Comparison of ENCODE assay signal across 1 cellular context in the genomic region with DNA sequence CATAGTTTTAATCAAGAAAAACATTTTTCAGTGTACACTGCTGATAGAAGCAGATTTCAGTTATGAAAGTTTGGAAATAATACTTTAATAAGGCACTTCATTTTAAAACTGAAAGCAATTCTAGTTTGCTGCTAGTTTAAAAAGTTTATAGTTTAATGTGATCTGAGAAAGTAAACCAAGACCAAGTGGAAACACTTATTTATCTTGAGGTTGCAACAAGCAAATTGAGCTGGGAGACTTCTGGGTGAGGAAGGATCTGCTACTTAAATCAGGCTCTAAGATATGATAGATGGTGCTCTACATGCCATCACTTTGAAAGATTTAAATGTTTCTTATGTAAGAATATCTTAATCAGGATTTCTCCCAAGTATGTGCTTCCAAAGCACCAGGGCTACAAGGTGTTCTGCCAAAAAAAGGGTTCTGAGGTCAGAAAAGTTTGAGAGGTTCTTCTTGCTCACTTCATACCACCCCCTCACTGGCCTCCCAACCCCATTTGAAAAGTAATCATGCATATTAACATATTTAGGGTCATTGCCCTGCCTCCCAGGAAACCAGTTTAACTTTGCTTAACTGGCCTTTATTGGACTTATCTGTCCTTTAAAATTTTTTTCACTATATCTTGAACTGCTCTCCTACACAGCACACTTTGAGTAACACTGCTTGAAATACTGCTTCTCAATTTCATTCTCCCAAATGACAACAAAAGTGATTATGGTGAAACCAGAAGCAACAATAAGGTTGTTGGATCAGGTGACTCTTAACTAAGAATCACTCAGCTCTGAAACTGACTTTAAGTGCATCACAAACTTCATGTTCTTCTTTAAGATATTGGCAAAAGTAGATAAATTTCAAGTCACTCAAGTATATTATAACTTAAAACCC.
TF ChIP-seq lines count a peak whose summit lies in the region.

No MANE protein-coding gene starts in this region.

TF ChIP-seq in GM12878, 131 proteins besides CTCF, POLR2A, EP300 and RAD21 (continued from another document):
- no peak for TF ChIP-seq ZBTB4 (CRISPR knock-in tag; IDR thresholded peaks at IDR 0.05)
- TF ChIP-seq BCLAF1 (IDR thresholded peaks at IDR 0.05), result no peak
- no peak for TF ChIP-seq GABPA (IDR thresholded peaks at IDR 0.05; ENCODE audit: low read depth)
- 0 out of 2 replicates have a peak, but pooled peaks have one; percentile 13 for TF ChIP-seq RAD51 (IDR thresholded peaks at IDR 0.05)
- 0 out of 4 replicates have a peak, but pooled peaks have one; percentile 27 to 40 for TF ChIP-seq IKZF2 (IDR thresholded peaks at IDR 0.05)
- 0 out of 2 replicates have a peak, but pooled peaks have one; percentile 25 for TF ChIP-seq IKZF1 (conservative IDR thresholded peaks at IDR 0.05)
- 0 out of 2 replicates have a peak, but pooled peaks have one; percentile 13 for TF ChIP-seq JUNB (IDR thresholded peaks at IDR 0.05)
